ENCODE assay signal across 35 cellular contexts in the genomic region with DNA sequence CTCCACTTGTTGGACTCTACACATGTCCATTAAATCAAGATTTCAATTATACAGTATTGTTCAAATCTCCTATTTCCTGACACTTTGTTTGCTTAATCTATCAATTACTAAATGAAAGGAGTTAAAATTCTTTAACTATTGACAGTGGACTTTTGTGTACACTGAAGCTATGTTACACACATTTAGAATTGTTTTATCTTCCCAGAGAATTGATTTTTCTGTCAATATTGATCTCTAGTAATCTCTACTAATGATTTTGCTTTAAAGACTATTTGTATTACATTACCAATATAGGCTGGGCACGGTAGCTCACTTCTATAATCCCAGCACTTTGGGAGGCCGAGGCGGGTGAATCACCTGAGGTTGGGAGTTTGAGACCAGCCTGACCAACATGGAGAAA.
DNase-seq lines count a peak whose midpoint lies in the region; ATAC-seq, FAIRE-seq and TF ChIP-seq lines count a peak whose summit lies in the region.
"Had no signal": no experiment of that assay in that cellular context is flagged by ENCODE, and none has a peak within 500 bp of the region (broad histone marks: within the 10 kb centered on the region; RNA-seq: fewer than 3 reads in every experiment).

No MANE protein-coding gene starts in this region.

- no peaks in the 10 kb centered on the region for H3K36me3 ChIP-seq in HepG2 (replicated peaks in 1 of 2; ENCODE audit: control insufficient read depth in 1 of 2, insufficient read depth in 2 of 2, low read length in 2 of 2)
- H3K36me3 ChIP-seq in right lobe of liver = no peaks in the 10 kb centered on the region
- H3K36me3 ChIP-seq: BE2C, BLaER1 had no signal

- TF ChIP-seq POLR2A in HepG2 (IDR thresholded peaks at IDR 0.05; ENCODE audit: insufficient read depth in 1 of 2, low read depth in 2 of 2, low read length in 2 of 2) = no peak
- TF ChIP-seq POLR2A in right lobe of liver (IDR thresholded peaks at IDR 0.05) = no peak

- H3K4me1 ChIP-seq in HepG2 (ENCODE audit: insufficient read depth, low read length) (0 out of 2 replicates have a peak, but pooled peaks cover 6% of the 10 kb centered on the region), right lobe of liver (no peaks in the 10 kb centered on the region)
- H3K4me1 ChIP-seq: A549; BE2C; BLaER1; BLaER1 treated with 17β-estradiol and CSF1 and Interleukin-3, amounts not matched to agents 10 nM and 100 nM; Caco-2 had no signal

- no peak overlapping the region for H3K27ac ChIP-seq in HepG2 (ENCODE audit: extremely low read length, insufficient read depth, low read length)
- H3K27ac ChIP-seq in right lobe of liver = no peak overlapping the region
- H3K27ac ChIP-seq: 22Rv1; A549; BLaER1; BLaER1 treated with 17β-estradiol and CSF1 and Interleukin-3, amounts not matched to agents 10 nM and 100 nM; C4-2B had no signal

- in situ Hi-C loops in HepG2 (cut with HindIII; ENCODE audit: extremely low pct_ligation_motif_present, low pct_unique_long_range_greater_than_20kb) = no loop called here

- H3K9me3 Mint-ChIP-seq in activated CD8-positive, alpha-beta T cell treated with anti-CD3 and anti-CD28 coated beads for 36 hours = peaks cover 11% of the 10 kb centered on the region

- no peaks in the 10 kb centered on the region for H3K79me2 ChIP-seq in HepG2 (ENCODE audit: insufficient read depth, low read length)

- H3K27ac Mint-ChIP-seq in activated CD8-positive, alpha-beta T cell treated with anti-CD3 and anti-CD28 coated beads for 36 hours = no peak overlapping the region
- H3K27ac Mint-ChIP-seq: B cell; CD14-positive monocyte; CD4-positive, alpha-beta memory T cell; CD4-positive, alpha-beta T cell; CD4-positive, CD25-positive, alpha-beta regulatory T cell; CD8-positive, alpha-beta memory T cell; CD8-positive, alpha-beta T cell had no signal

- DNase-seq in NCI-H146 (lab: John Stamatoyannopoulos, UW) = peak; percentile 11
- DNase-seq in NCI-H146 treated with DMSO at 0.1 percent for 48 hours (lab: John Stamatoyannopoulos, UW; ENCODE audit: unreplicated experiment) = no peak
- DNase-seq in HepG2 (ENCODE audit: low spot score) = no peak
- no peak for DNase-seq in right lobe of liver
- DNase-seq in activated CD8-positive, alpha-beta T cell treated with anti-CD3 and anti-CD28 coated beads for 36 hours = no peak
- DNase-seq: 8988T; ACHN; AML-193; BE2C; C1 segment of cervical spinal cord; Caco-2; Calu3; CD4-positive, alpha-beta memory T cell; CD4-positive, alpha-beta T cell; CD4-positive, CD25-positive, alpha-beta regulatory T cell; CD8-positive, alpha-beta memory T cell; CD8-positive, alpha-beta T cell; COR-L47; DMS 273 treated with DMSO at 0.1 percent for 48 hours; DMS153; DMS53; DMS79; DMS79 treated with DMSO at 0.1 percent for 48 hours; DND-41; EL had no signal

- peaks cover 22% of the 10 kb centered on the region for H3K36me3 Mint-ChIP-seq in activated CD8-positive, alpha-beta T cell treated with anti-CD3 and anti-CD28 coated beads for 36 hours (ENCODE audit: low read depth)

- no TSS peak for BruUV-seq in HepG2 (replicated peaks; lab: Mats Ljungman, UMichigan)

- CTCF ChIA-PET in HepG2 (lab: Yijun Ruan, JAX; ENCODE audit: low intra/inter-chr PET ratio, low total read pairs) = no interaction called here
- CTCF ChIA-PET in activated CD8-positive, alpha-beta T cell treated with anti-CD3 and anti-CD28 coated beads for 36 hours (lab: Charles Lee) = no interaction called here

- H3K27me3 ChIP-seq in HepG2 (ENCODE audit: control insufficient read depth in 1 of 2, insufficient read depth in 2 of 2, low read length in 2 of 2) (no peaks in the 10 kb centered on the region), right lobe of liver (no peaks in the 10 kb centered on the region)
- H3K27me3 ChIP-seq: BE2C; BLaER1; BLaER1 treated with 17β-estradiol and CSF1 and Interleukin-3, amounts not matched to agents 10 nM and 100 nM had no signal

- no peak for TF ChIP-seq RAD21 in HepG2 (CRISPR knock-in tag; IDR thresholded peaks at IDR 0.05)

- no peaks in the 10 kb centered on the region for H3K9me3 ChIP-seq in HepG2 (ENCODE audit: low read length)
- no peaks in the 10 kb centered on the region for H3K9me3 ChIP-seq in right lobe of liver
- H3K9me3 ChIP-seq: A549, BE2C, Caco-2 had no signal

- FAIRE-seq in HepG2 (lab: Jason Lieb, UNC) = no peak
- peak; percentile 19 for FAIRE-seq in TTC549 (lab: Jason Lieb, UNC)
- FAIRE-seq: A204.1, D721Med had no signal

- TF ChIP-seq CTCF in HepG2 (CRISPR knock-in tag; IDR thresholded peaks at IDR 0.05) (no peak), right lobe of liver (IDR thresholded peaks at IDR 0.05) (no peak)
- no peak for TF ChIP-seq CTCF in activated CD8-positive, alpha-beta T cell treated with anti-CD3 and anti-CD28 coated beads for 36 hours (IDR thresholded peaks at IDR 0.05)

- intact Hi-C loops in HepG2 (cut with micrococcal nuclease; ENCODE audit: unreplicated experiment) (no loop called here), right lobe of liver (cut with DNase I) (no loop called here)
- intact Hi-C loops in activated CD8-positive, alpha-beta T cell treated with anti-CD3 and anti-CD28 coated beads for 36 hours (cut with micrococcal nuclease) = no loop called here

- H3K27me3 Mint-ChIP-seq in activated CD8-positive, alpha-beta T cell treated with anti-CD3 and anti-CD28 coated beads for 36 hours = no peaks in the 10 kb centered on the region
- H3K27me3 Mint-ChIP-seq: B cell; CD4-positive, alpha-beta memory T cell; CD4-positive, alpha-beta T cell; CD4-positive, CD25-positive, alpha-beta regulatory T cell; CD8-positive, alpha-beta memory T cell had no signal

- H2AFZ ChIP-seq in HepG2 (ENCODE audit: low read length) = no peak overlapping the region

- ATAC-seq in HepG2 (no peak), right lobe of liver (no peak)
- ATAC-seq in activated CD8-positive, alpha-beta T cell treated with anti-CD3 and anti-CD28 coated beads for 36 hours = no peak
- ATAC-seq: A549; CD8-positive, alpha-beta T cell had no signal

- POLR2A ChIA-PET in HepG2 (lab: Yijun Ruan, JAX) = no interaction called here
- POLR2A ChIA-PET in activated CD8-positive, alpha-beta T cell treated with anti-CD3 and anti-CD28 coated beads for 36 hours (lab: Charles Lee) = no interaction called here

- WGBS in HepG2 (ENCODE audit: low lambda C conversion rate) = 55% methylated on average over 3 of the region's 3 CpGs
- 83% methylated on average over 2 of the region's 3 CpGs for WGBS in right lobe of liver (ENCODE audit: insufficient coverage, low coverage, low lambda C conversion rate, missing lambda C conversion rate)

- H3K4me1 Mint-ChIP-seq in activated CD8-positive, alpha-beta T cell treated with anti-CD3 and anti-CD28 coated beads for 36 hours (ENCODE audit: low read depth) = no peaks in the 10 kb centered on the region
- H3K4me1 Mint-ChIP-seq: B cell; CD14-positive monocyte; CD4-positive, alpha-beta memory T cell; CD8-positive, alpha-beta memory T cell had no signal

- TF ChIP-seq EP300 in HepG2 (IDR thresholded peaks at IDR 0.05; ENCODE audit: low read depth in 2 of 2, low read length in 2 of 2) (no peak), HepG2 (CRISPR knock-in tag; IDR thresholded peaks at IDR 0.05; ENCODE audit: borderline replicate concordance) (no peak)

- H3K4me3 Mint-ChIP-seq in activated CD8-positive, alpha-beta T cell treated with anti-CD3 and anti-CD28 coated beads for 36 hours = no peak overlapping the region
- H3K4me3 Mint-ChIP-seq: B cell; CD14-positive monocyte; CD4-positive, alpha-beta memory T cell; CD4-positive, alpha-beta T cell; CD4-positive, CD25-positive, alpha-beta regulatory T cell; CD8-positive, alpha-beta memory T cell; CD8-positive, alpha-beta T cell had no signal

- H3K9ac ChIP-seq in HepG2 (ENCODE audit: insufficient read depth, low read depth, low read length) = no peak overlapping the region
- H3K9ac ChIP-seq: BLaER1; BLaER1 treated with 17β-estradiol and CSF1 and Interleukin-3, amounts not matched to agents 10 nM and 100 nM had no signal

- no peaks in the 10 kb centered on the region for H4K20me1 ChIP-seq in HepG2 (ENCODE audit: insufficient read depth, low read length)
- H4K20me1 ChIP-seq: BLaER1; BLaER1 treated with 17β-estradiol and CSF1 and Interleukin-3, amounts not matched to agents 10 nM and 100 nM had no signal

- no peak overlapping the region for H3K4me2 ChIP-seq in HepG2 (ENCODE audit: low read depth, low read length)
- H3K4me2 ChIP-seq: A549; BLaER1; BLaER1 treated with 17β-estradiol and CSF1 and Interleukin-3, amounts not matched to agents 10 nM and 100 nM had no signal

- H3K4me3 ChIP-seq in HepG2 (replicated peaks in 1 of 3; ENCODE audit: insufficient read depth in 1 of 3, low read depth in 2 of 3, low read length in 3 of 3) (no peak overlapping the region), right lobe of liver (no peak overlapping the region)
- H3K4me3 ChIP-seq: A549; BLaER1; BLaER1 treated with 17β-estradiol and CSF1 and Interleukin-3, amounts not matched to agents 10 nM and 100 nM had no signal

TF ChIP-seq in HepG2, 621 proteins besides CTCF, POLR2A, EP300 and RAD21 (continues in another document):
- TF ChIP-seq FOXJ3 (CRISPR knock-in tag; IDR thresholded peaks at IDR 0.05; ENCODE audit: borderline replicate concordance) (peak; percentile 26; the same call in 1 of the 2 replicates), ZFP90 (CRISPR knock-in tag; IDR thresholded peaks at IDR 0.05; ENCODE audit: borderline replicate concordance) (no peak), NFYC (CRISPR knock-in tag; IDR thresholded peaks at IDR 0.05) (no peak), GFI1 (CRISPR knock-in tag; IDR thresholded peaks at IDR 0.05; ENCODE audit: borderline replicate concordance) (peak; percentile 21; the same call in 1 of the 2 replicates), CREB1 (IDR thresholded peaks at IDR 0.05) (no peak), CREB1 (CRISPR knock-in tag; IDR thresholded peaks at IDR 0.05) (peak; percentile 34; the same call in 1 of the 2 replicates), ZNF556 (CRISPR knock-in tag; IDR thresholded peaks at IDR 0.05; ENCODE audit: borderline replicate concordance) (no peak), TBX3 (IDR thresholded peaks at IDR 0.05; ENCODE audit: borderline replicate concordance) (peak; percentile 91), HHEX (CRISPR knock-in tag; IDR thresholded peaks at IDR 0.05) (peak; percentile 55; the same call in 1 of the 2 replicates), FOXA1 (IDR thresholded peaks at IDR 0.05) (peak; percentile 82), FOXA1 (CRISPR knock-in tag; IDR thresholded peaks at IDR 0.05) (no peak)
